Comparison of ENCODE assay signal across 15 cellular contexts in genomic region chr16:67940436-67941089, GRCh38. TPM values are rescaled to one million over a fixed set of nuclear protein-coding genes. Genes with fewer than 3 reads are reported as not detected.
A peak's percentile ranks its signal among the peaks of the same experiment; 100 is the strongest.
DNase-seq lines count a peak whose midpoint lies in the region; ATAC-seq and TF ChIP-seq lines count a peak whose summit lies in the region.
"Had no signal": no experiment of that assay in that cellular context is flagged by ENCODE, and none has a peak within 500 bp of the region (broad histone marks: within the 10 kb centered on the region; RNA-seq: fewer than 3 reads in every experiment).

No MANE protein-coding gene starts in this region.

- peak overlapping the region; percentile 28 for H3K27ac Mint-ChIP-seq in activated T-cell treated with anti-CD3 and anti-CD28 coated beads, Interleukin-2, amount 50 U/mL, for 72 hours
- peak overlapping the region; percentile 62 for H3K27ac Mint-ChIP-seq in activated CD4-positive, alpha-beta memory T cell treated with anti-CD3 and anti-CD28 coated beads for 36 hours

- no peak overlapping the region for H3K4me3 ChIP-seq in neutrophil (ENCODE audit: low read depth in 1 of 2, low read length in 1 of 2)
- H3K4me3 ChIP-seq: colonic mucosa, heart right ventricle, right atrium auricular region had no signal

- ATAC-seq in activated T-cell treated with anti-CD3 and anti-CD28 coated beads, Interleukin-2, amount 50 U/mL, for 72 hours (replicated peaks in 1 of 2), result no peak
- ATAC-seq in HG03280 (IDR thresholded peaks at IDR 0.05; ENCODE audit: unreplicated experiment), result no peak
- ATAC-seq: esophagus mucosa, heart right ventricle had no signal

- H3K9me3 ChIP-seq in neutrophil, result no peaks in the 10 kb centered on the region
- H3K9me3 ChIP-seq: colonic mucosa, heart right ventricle, right atrium auricular region had no signal

- CTCF ChIA-PET in activated CD4-positive, alpha-beta memory T cell treated with anti-CD3 and anti-CD28 coated beads for 36 hours (lab: Charles Lee), result interaction anchor here (0.5 to 4.5 kb wide), 15 partner anchors 10 to 394 kb away, joined by 3 to 22 read pairs (median 4); partner anchors contain the start of genes DDX28, DUS2, NFATC3 and NRN1L

- peaks cover 15 to 25% of the 10 kb centered on the region in 2 experiments for H3K4me1 ChIP-seq in neutrophil (ENCODE audit: control insufficient read depth in 1 of 2, insufficient read depth in 1 of 2, low read depth in 1 of 2, low read length in 1 of 2)

- H3K27me3 Mint-ChIP-seq in activated T-cell treated with anti-CD3 and anti-CD28 coated beads, Interleukin-2, amount 50 U/mL, for 72 hours (ENCODE audit: low read depth), result no peaks in the 10 kb centered on the region
- no peaks in the 10 kb centered on the region for H3K27me3 Mint-ChIP-seq in activated CD4-positive, alpha-beta memory T cell treated with anti-CD3 and anti-CD28 coated beads for 36 hours

- H3K27ac ChIP-seq in neutrophil, result peak overlapping the region; percentile 46
- H3K27ac ChIP-seq: colonic mucosa, right atrium auricular region had no signal

- no peaks in the 10 kb centered on the region for H3K27me3 ChIP-seq in neutrophil
- H3K27me3 ChIP-seq: colonic mucosa, heart right ventricle, right atrium auricular region had no signal

- DNase-seq in activated T-cell treated with anti-CD3 and anti-CD28 coated beads, Interleukin-2, amount 50 U/mL, for 72 hours, result no peak
- DNase-seq in activated T-cell treated with anti-CD3 and anti-CD28 coated beads, Interleukin-2, amount 50 U/mL, for 48 hours, result no peak
- DNase-seq in activated CD4-positive, alpha-beta memory T cell treated with anti-CD3 and anti-CD28 coated beads for 36 hours, result no peak
- no peak for DNase-seq in dedifferentiated amniotic fluid mesenchymal stem cell (ENCODE audit: extremely low spot score)
- DNase-seq: heart right ventricle, MM.1S, NCI-H2081 treated with DMSO at 0.1 percent for 48 hours, NCI-H748 treated with DMSO at 0.1 percent for 48 hours, T-helper 9 cell had no signal

- peaks cover 40% of the 10 kb centered on the region for H3K4me1 Mint-ChIP-seq in activated T-cell treated with anti-CD3 and anti-CD28 coated beads, Interleukin-2, amount 50 U/mL, for 72 hours (ENCODE audit: low read depth)
- peaks cover 31% of the 10 kb centered on the region for H3K4me1 Mint-ChIP-seq in activated CD4-positive, alpha-beta memory T cell treated with anti-CD3 and anti-CD28 coated beads for 36 hours (ENCODE audit: low read depth)

- H3K9me3 Mint-ChIP-seq in activated T-cell treated with anti-CD3 and anti-CD28 coated beads, Interleukin-2, amount 50 U/mL, for 72 hours, result no peaks in the 10 kb centered on the region
- no peaks in the 10 kb centered on the region for H3K9me3 Mint-ChIP-seq in activated CD4-positive, alpha-beta memory T cell treated with anti-CD3 and anti-CD28 coated beads for 36 hours

- intact Hi-C loops in activated CD4-positive, alpha-beta memory T cell treated with anti-CD3 and anti-CD28 coated beads for 36 hours (cut with micrococcal nuclease), result no loop called here

- H3K4me3 Mint-ChIP-seq in activated T-cell treated with anti-CD3 and anti-CD28 coated beads, Interleukin-2, amount 50 U/mL, for 72 hours, result no peak overlapping the region
- no peak overlapping the region for H3K4me3 Mint-ChIP-seq in activated CD4-positive, alpha-beta memory T cell treated with anti-CD3 and anti-CD28 coated beads for 36 hours

- peaks cover 30% of the 10 kb centered on the region for H3K36me3 ChIP-seq in neutrophil

- POLR2A ChIA-PET in activated CD4-positive, alpha-beta memory T cell treated with anti-CD3 and anti-CD28 coated beads for 36 hours (lab: Charles Lee), result no interaction called here

- TF ChIP-seq CTCF in neutrophil (IDR thresholded peaks at IDR 0.05), result no peak

- H3K36me3 Mint-ChIP-seq in activated T-cell treated with anti-CD3 and anti-CD28 coated beads, Interleukin-2, amount 50 U/mL, for 72 hours (ENCODE audit: insufficient read depth in 2 of 2), result peaks cover 5 to 6% of the 10 kb centered on the region in 2 donors
- H3K36me3 Mint-ChIP-seq in activated CD4-positive, alpha-beta memory T cell treated with anti-CD3 and anti-CD28 coated beads for 36 hours, result peaks cover 15% of the 10 kb centered on the region

RNA-seq across cellular contexts. Expression of gene LCAT, which starts 3.4 kb away (rescaled TPM):
- 10 to 100 TPM; 12.3 to 20.1 TPM for total RNA-seq in activated T-cell treated with anti-CD3 and anti-CD28 coated beads, Interleukin-2, amount 50 U/mL, for 72 hours
- 10 to 100 TPM; 10.1 to 10.7 TPM for total RNA-seq in activated CD4-positive, alpha-beta memory T cell treated with anti-CD3 and anti-CD28 coated beads for 36 hours

RNA-seq across cellular contexts. Expression of gene PSMB10, which starts 3.9 kb away (rescaled TPM):
- total RNA-seq in activated T-cell treated with anti-CD3 and anti-CD28 coated beads, Interleukin-2, amount 50 U/mL, for 72 hours, result 100 to 1,000 TPM; 169 to 184 TPM
- total RNA-seq in activated CD4-positive, alpha-beta memory T cell treated with anti-CD3 and anti-CD28 coated beads for 36 hours, result 100 to 1,000 TPM; 185 to 193 TPM

RNA-seq across cellular contexts. Expression of gene CTRL, which starts 8.9 kb away (rescaled TPM):
- 1 to 10 TPM; 4.2 to 5.0 TPM for total RNA-seq in activated T-cell treated with anti-CD3 and anti-CD28 coated beads, Interleukin-2, amount 50 U/mL, for 72 hours
- 1 to 10 TPM; 2.9 to 3.1 TPM for total RNA-seq in activated CD4-positive, alpha-beta memory T cell treated with anti-CD3 and anti-CD28 coated beads for 36 hours

RNA-seq across cellular contexts. Expression of gene SLC12A4, which starts 27.9 kb away (rescaled TPM):
- total RNA-seq in activated T-cell treated with anti-CD3 and anti-CD28 coated beads, Interleukin-2, amount 50 U/mL, for 72 hours, result 10 to 100 TPM; 32.6 to 34.7 TPM
- total RNA-seq in activated CD4-positive, alpha-beta memory T cell treated with anti-CD3 and anti-CD28 coated beads for 36 hours, result 10 to 100 TPM; 27.1 to 29.9 TPM

RNA-seq across cellular contexts. Expression of gene DPEP3, which starts 39.7 kb away (rescaled TPM):
- under 1 TPM; 0.12 to 0.16 TPM for total RNA-seq in activated T-cell treated with anti-CD3 and anti-CD28 coated beads, Interleukin-2, amount 50 U/mL, for 72 hours
- total RNA-seq in activated CD4-positive, alpha-beta memory T cell treated with anti-CD3 and anti-CD28 coated beads for 36 hours, result not detected
- total RNA-seq: colonic mucosa, myocyte, right atrium auricular region had no signal
